1 cellular context compared by ENCODE assay signal in genomic region chr11:504994-505344, GRCh38.
TF ChIP-seq lines count a peak whose summit lies in the region.

No MANE protein-coding gene starts in this region.

TF ChIP-seq in HepG2, 621 proteins besides CTCF, POLR2A, EP300 and RAD21:
- TF ChIP-seq TBX2 (CRISPR knock-in tag; IDR thresholded peaks at IDR 0.05; ENCODE audit: borderline replicate concordance) (no peak), MTERF4 (CRISPR knock-in tag; IDR thresholded peaks at IDR 0.05) (no peak), ZNF20 (CRISPR knock-in tag; IDR thresholded peaks at IDR 0.05) (no peak), KMT2B (CRISPR knock-in tag; IDR thresholded peaks at IDR 0.05) (no peak), NR1H2 (CRISPR knock-in tag; IDR thresholded peaks at IDR 0.05; ENCODE audit: borderline replicate concordance, low read depth) (no peak), ZNF33A (CRISPR knock-in tag; IDR thresholded peaks at IDR 0.05; ENCODE audit: borderline replicate concordance) (no peak), KAT7 (CRISPR knock-in tag; IDR thresholded peaks at IDR 0.05; ENCODE audit: borderline replicate concordance) (no peak), ZNF710 (CRISPR knock-in tag; IDR thresholded peaks at IDR 0.05; ENCODE audit: borderline replicate concordance) (no peak), CBX2 (IDR thresholded peaks at IDR 0.05; ENCODE audit: low read depth, low read length) (no peak), CBX2 (CRISPR knock-in tag; IDR thresholded peaks at IDR 0.05; ENCODE audit: low read depth) (no peak), SNAPC2 (CRISPR knock-in tag; IDR thresholded peaks at IDR 0.05) (no peak), ZNF367 (CRISPR knock-in tag; IDR thresholded peaks at IDR 0.05; ENCODE audit: borderline replicate concordance) (no peak), ZSCAN31 (CRISPR knock-in tag; IDR thresholded peaks at IDR 0.05; ENCODE audit: low read depth) (no peak), PHF5A (CRISPR knock-in tag; IDR thresholded peaks at IDR 0.05; ENCODE audit: low read depth, unreplicated experiment) (no peak), SMYD3 (CRISPR knock-in tag; IDR thresholded peaks at IDR 0.05) (no peak), ZNF564 (CRISPR knock-in tag; IDR thresholded peaks at IDR 0.05) (no peak), ZNF674 (CRISPR knock-in tag; IDR thresholded peaks at IDR 0.05; ENCODE audit: low read depth) (no peak), KLF15 (CRISPR knock-in tag; IDR thresholded peaks at IDR 0.05; ENCODE audit: borderline replicate concordance) (no peak), ZBTB10 (CRISPR knock-in tag; IDR thresholded peaks at IDR 0.05; ENCODE audit: borderline replicate concordance) (no peak)
